In the genomic region with DNA sequence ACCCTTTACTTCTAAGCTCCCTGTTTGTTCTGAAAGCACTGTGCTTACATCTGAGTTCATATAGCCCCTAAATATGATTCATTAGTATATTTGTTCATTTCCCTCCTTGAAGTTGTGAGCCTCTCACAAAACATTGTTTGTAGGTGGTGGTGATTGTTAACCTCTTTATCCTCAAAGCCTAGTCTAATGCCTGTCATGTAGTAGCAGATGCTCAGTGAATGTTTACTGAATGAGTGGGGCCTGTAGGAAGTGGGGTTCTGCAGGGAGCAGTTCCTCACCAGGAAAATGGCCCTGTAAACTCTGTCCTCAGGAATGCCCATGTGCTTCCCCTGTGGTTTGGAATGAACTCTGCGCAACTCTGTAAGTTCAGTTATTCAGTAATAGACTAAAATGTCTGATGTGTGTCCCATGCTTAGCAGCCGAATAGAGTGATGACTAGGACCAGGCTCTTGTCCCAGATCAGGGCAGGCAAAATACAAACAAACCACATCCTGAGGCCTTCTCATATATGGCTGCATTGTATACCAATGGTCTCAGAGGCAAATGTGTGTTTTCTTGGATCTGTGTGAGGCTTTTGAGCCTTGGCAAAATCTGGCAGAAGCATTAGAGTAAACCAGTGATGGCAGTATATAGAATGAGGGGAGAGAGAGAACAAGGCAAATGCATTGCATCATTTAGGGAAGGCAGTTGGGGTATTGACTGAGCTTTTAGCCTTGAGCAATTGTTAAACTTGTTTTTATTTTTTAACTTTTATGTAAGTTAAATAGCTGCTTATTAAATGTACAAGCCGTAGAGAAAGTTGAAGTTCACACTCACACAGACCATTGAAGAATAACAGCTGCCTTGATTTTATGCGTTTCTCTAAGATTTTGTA, we compare ENCODE assay signal across 12 cellular contexts.
DNase-seq lines count a peak whose midpoint lies in the region; ATAC-seq and TF ChIP-seq lines count a peak whose summit lies in the region.
"Had no signal": no experiment of that assay in that cellular context is flagged by ENCODE, and none has a peak within 500 bp of the region (broad histone marks: within the 10 kb centered on the region; RNA-seq: fewer than 3 reads in every experiment).

No MANE protein-coding gene starts in this region.

- H3K27me3 ChIP-seq in H9 (ENCODE audit: insufficient read depth, low read length) = no peaks in the 10 kb centered on the region
- H3K27me3 ChIP-seq: body of pancreas had no signal

- TF ChIP-seq CTCF in H9 (conservative IDR thresholded peaks at IDR 0.05) (no peak), WI38 (IDR thresholded peaks at IDR 0.05; ENCODE audit: low read depth, low read length) (no peak), fibroblast of villous mesenchyme (IDR thresholded peaks at IDR 0.05; ENCODE audit: insufficient read depth, low read depth, low read length) (no peak)

- no peaks in the 10 kb centered on the region for H3K4me1 ChIP-seq in H9 (ENCODE audit: insufficient read depth, low read length)

- H3K36me3 Mint-ChIP-seq in H9 (ENCODE audit: insufficient read depth in 1 of 3, low read depth in 3 of 3) = peaks cover 3 to 61% (median 46%) of the 10 kb centered on the region in 3 experiments; a peak in 5 of 7 replicates

- no peak overlapping the region for H3K18ac ChIP-seq in H9 (ENCODE audit: insufficient read length, low read depth, low read length)

- no peak for DNase-seq in H9
- peak; percentile 88 for DNase-seq in fibroblast of villous mesenchyme (ENCODE audit: low read depth)
- DNase-seq in NCI-H1436 (lab: John Stamatoyannopoulos, UW) = no peak
- no peak for DNase-seq in NCI-H446 (lab: John Stamatoyannopoulos, UW)
- no peak for DNase-seq in SIG-M5 treated with dmso at 0.1 percent for 504 hours (lab: John Stamatoyannopoulos, UW; ENCODE audit: unreplicated experiment)
- DNase-seq: activated CD4-positive, alpha-beta T cell treated with anti-CD3 and anti-CD28 coated beads for 48 hours; body of pancreas; GF-D8 had no signal

- no peak overlapping the region for H2BK15ac ChIP-seq in H9 (ENCODE audit: low read depth, low read length)

- H3K4me3 ChIP-seq in WI38 (ENCODE audit: low read depth, low read length) = peak overlapping the region; percentile 44
- peak overlapping the region; percentile 13 for H3K4me3 ChIP-seq in fibroblast of villous mesenchyme (ENCODE audit: low read depth, low read length)
- H3K4me3 ChIP-seq in skin epidermis = no peak overlapping the region
- H3K4me3 ChIP-seq: body of pancreas had no signal

- H3K4ac ChIP-seq in H9 (ENCODE audit: low read depth, low read length) = no peak overlapping the region

- H4K20me1 ChIP-seq in H9 (ENCODE audit: control insufficient read depth, insufficient read depth, insufficient read length) = no peaks in the 10 kb centered on the region

- H3K27me3 Mint-ChIP-seq in H9 (ENCODE audit: low read depth) = no peaks in the 10 kb centered on the region

- no peaks in the 10 kb centered on the region for H3K23me2 ChIP-seq in H9 (ENCODE audit: insufficient read length, low read depth, low read length, poor library complexity, severe bottlenecking)

- no peak overlapping the region for H2BK20ac ChIP-seq in H9 (ENCODE audit: low read depth, low read length, poor library complexity, severe bottlenecking)

- H3K9ac ChIP-seq in H9 (ENCODE audit: extremely low read depth, insufficient read length, low read length) = no peak overlapping the region

- H2AK5ac ChIP-seq in H9 (ENCODE audit: insufficient read length, low read length) = no peak overlapping the region

- H2BK5ac ChIP-seq in H9 (ENCODE audit: insufficient read length, low read length) = no peak overlapping the region

- no peaks in the 10 kb centered on the region for H3K79me1 ChIP-seq in H9 (ENCODE audit: insufficient read depth, low read depth, low read length, poor library complexity, severe bottlenecking)

- H3K4me3 Mint-ChIP-seq in H9 = no peak overlapping the region

- H3K9me3 ChIP-seq in H9 (ENCODE audit: control insufficient read depth, low read depth, low read length) = no peaks in the 10 kb centered on the region
- H3K9me3 ChIP-seq: body of pancreas had no signal

- H3K27ac Mint-ChIP-seq in H9 = peak overlapping the region; percentile 19 to 42 (median 36); a peak in 6 of 7 replicates

- H3K23ac ChIP-seq in H9 (ENCODE audit: insufficient read length, low read depth, low read length) = no peak overlapping the region

- H4K8ac ChIP-seq in H9 (replicated peaks; ENCODE audit: insufficient read length, low read depth, low read length) = no peak overlapping the region

- no peak overlapping the region for H3K56ac ChIP-seq in H9 (ENCODE audit: insufficient read length, low read depth, low read length)

- ATAC-seq in GM18861 (IDR thresholded peaks at IDR 0.05; ENCODE audit: unreplicated experiment) = no peak
- ATAC-seq: body of pancreas, left lobe of liver had no signal

- no peak overlapping the region for H4K5ac ChIP-seq in H9 (ENCODE audit: insufficient read length, low read depth, low read length)

- no CpG with 5 or more reads among the region's 4 CpGs for WGBS in H9 (ENCODE audit: extremely low coverage, insufficient read length, low lambda C conversion rate)

- no peaks in the 10 kb centered on the region for H3K79me2 ChIP-seq in H9 (ENCODE audit: insufficient read depth, low read length)

- H3K14ac ChIP-seq in H9 (ENCODE audit: insufficient read depth, low read length) = no peak overlapping the region

- H3K27ac ChIP-seq in H9 (ENCODE audit: insufficient read length, low read depth, low read length) (no peak overlapping the region), skin epidermis (peak overlapping the region in 18 of 21 experiments; percentile 1 to 83 (median 50))
- H3K27ac ChIP-seq: body of pancreas had no signal

- H3K4me2 ChIP-seq in H9 (ENCODE audit: insufficient read depth, insufficient read length, low read length) = no peak overlapping the region

- H4K91ac ChIP-seq in H9 (ENCODE audit: insufficient read length, low read depth, low read length) = no peak overlapping the region

- H2BK120ac ChIP-seq in H9 (ENCODE audit: low read depth, low read length, poor library complexity, severe bottlenecking) = no peak overlapping the region

- H3K9me3 Mint-ChIP-seq in H9 = no peaks in the 10 kb centered on the region

- no peak overlapping the region for H2BK12ac ChIP-seq in H9 (ENCODE audit: insufficient read length, low read depth, low read length)

- no peak overlapping the region for H2AFZ ChIP-seq in H9 (ENCODE audit: low read length)

- H3K4me1 Mint-ChIP-seq in H9 = peaks cover 18 to 21% of the 10 kb centered on the region in 2 experiments

- H3T11ph ChIP-seq in H9 (ENCODE audit: low read length) = no peak overlapping the region

Comparison
In these comparisons a context has a peak if more than half of its experiments do, and no peak if none do; other contexts are left out.
1. H3K4me3 ChIP-seq: peak in WI38 (single experiment) and fibroblast of villous mesenchyme (single experiment); none in skin epidermis (0 of 7).